In genomic region chr1:67642694-67643093, GRCh38 we compare ENCODE assay signal across 1 cellular context.
TF ChIP-seq lines count a peak whose summit lies in the region.

No MANE protein-coding gene starts in this region.

TF ChIP-seq in SK-N-SH, 30 proteins besides CTCF, POLR2A, EP300 and RAD21 (continued from another document):
- TF ChIP-seq ZBTB33 (IDR thresholded peaks at IDR 0.05; ENCODE audit: borderline replicate concordance, low read depth), result no peak
